6 cellular contexts compared by ENCODE assay signal in genomic region chr1:148869562-148869961, GRCh38. TPM values are rescaled to one million over a fixed set of nuclear protein-coding genes. Genes with fewer than 3 reads are reported as not detected.
DNase-seq lines count a peak whose midpoint lies in the region; ATAC-seq, FAIRE-seq and TF ChIP-seq lines count a peak whose summit lies in the region.
"Not testable (repeated sequence)": the region's sequence is repeated elsewhere in the genome, so short reads cannot be mapped to it uniquely, and the experiment has no call there.

No MANE protein-coding gene starts in this region.

- not testable (repeated sequence) for H3K36me3 Mint-ChIP-seq in memory B cell

- H3K9ac ChIP-seq in HCT116 (ENCODE audit: low read length); PC-3 (ENCODE audit: low read length); K562 (ENCODE audit: insufficient read depth in 1 of 2, low read depth in 2 of 2, low read length in 2 of 2): not testable (repeated sequence)

- POLR2A ChIA-PET in HCT116 (lab: Charles Lee); PC-3 (lab: Charles Lee; ENCODE audit: unreplicated experiment); K562 (lab: Yijun Ruan, JAX): not testable (repeated sequence)

- not testable (repeated sequence) for H3K79me2 ChIP-seq in HCT116 (ENCODE audit: insufficient read depth, low read length); PC-3 (ENCODE audit: low read length); K562 (ENCODE audit: control insufficient read depth, insufficient read depth, low read length)

- TF ChIP-seq EP300 in K562 (IDR thresholded peaks at IDR 0.05; ENCODE audit: low read length), result not testable (repeated sequence)

- not testable (repeated sequence) for H3K27ac ChIP-seq in HCT116 (ENCODE audit: low read depth, low read length); PC-3 (ENCODE audit: low read length); K562 (ENCODE audit: extremely low read depth, low read depth, low read length)

- not testable (repeated sequence) for H3K4me3 Mint-ChIP-seq in memory B cell

- TF ChIP-seq POLR2A in HCT116 (IDR thresholded peaks at IDR 0.05; ENCODE audit: borderline replicate concordance, extremely low read depth, insufficient read depth, insufficient read length); K562 (conservative IDR thresholded peaks at IDR 0.05): not testable (repeated sequence)

- not testable (repeated sequence) for H3K4me1 Mint-ChIP-seq in memory B cell

- not testable (repeated sequence) for H3F3A ChIP-seq in PC-3 (ENCODE audit: low read length, unreplicated experiment)

- ATAC-seq in HCT116, result peak; percentile 49
- peak; percentile 57 for ATAC-seq in PC-3
- ATAC-seq in K562, result peak; percentile 45
- ATAC-seq in Right ventricle myocardium superior (ENCODE audit: poor library complexity), result peak; percentile 67
- ATAC-seq in left cardiac atrium, result peak; percentile 30 to 88
- peak; percentile 42 for ATAC-seq in memory B cell (ENCODE audit: low read depth)

- not testable (repeated sequence) for H3K9me3 Mint-ChIP-seq in memory B cell

- in situ Hi-C loops in K562 (cut with MboI), result not testable (repeated sequence)

- not testable (repeated sequence) for TF ChIP-seq RAD21 in HCT116 (IDR thresholded peaks at IDR 0.05; ENCODE audit: low read depth); K562 (CRISPR knock-in tag; conservative IDR thresholded peaks at IDR 0.05 in 1 of 2, IDR thresholded peaks at IDR 0.05 in 1 of 2)

- H3K4me3 ChIP-seq in HCT116 (replicated peaks in 1 of 2; ENCODE audit: low read depth in 1 of 2, low read length in 2 of 2); PC-3 (ENCODE audit: low read length); K562: not testable (repeated sequence)

- BruUV-seq in HCT116 (replicated peaks; lab: Mats Ljungman, UMichigan); PC-3 (replicated peaks; lab: Mats Ljungman, UMichigan); K562 (replicated peaks; lab: Mats Ljungman, UMichigan): not testable (repeated sequence)

- H3K9me3 ChIP-seq in HCT116 (ENCODE audit: control insufficient read depth in 1 of 2, insufficient read depth in 1 of 2, low read depth in 1 of 2, low read length in 2 of 2); PC-3 (ENCODE audit: low read length); K562 (replicated peaks; ENCODE audit: control insufficient read depth, insufficient read depth, low read depth, low read length): not testable (repeated sequence)

- H3K9me1 ChIP-seq in K562 (ENCODE audit: control insufficient read depth, insufficient read depth, low read length), result not testable (repeated sequence)

- H3K27me3 ChIP-seq in HCT116 (ENCODE audit: insufficient read depth, low read length); PC-3 (ENCODE audit: low read length); K562 (ENCODE audit: control insufficient read depth in 2 of 2, insufficient read depth in 2 of 2, low read length in 2 of 2): not testable (repeated sequence)

- CTCF ChIA-PET in HCT116 (lab: Charles Lee); PC-3 (lab: Charles Lee); K562 (lab: Yijun Ruan, JAX; ENCODE audit: low intra/inter-chr PET ratio): not testable (repeated sequence)

- not testable (repeated sequence) for H3K27ac Mint-ChIP-seq in memory B cell

- WGBS in K562 (ENCODE audit: insufficient coverage, low coverage, missing lambda C conversion rate), result no CpG with 5 or more reads among the region's 1 CpG

- H3K9me2 ChIP-seq in HCT116 (ENCODE audit: insufficient read depth); PC-3 (replicated peaks; ENCODE audit: low read length): not testable (repeated sequence)

- H3K4me2 ChIP-seq in HCT116 (ENCODE audit: low read length); PC-3 (ENCODE audit: low read length); K562 (ENCODE audit: insufficient read depth, low read length): not testable (repeated sequence)

- RAD21 ChIA-PET in HCT116 (lab: Charles Lee; ENCODE audit: low non-redundant PET in 1 of 2, low total read pairs in 2 of 2, uncharacterized antibody in 2 of 2, unreplicated experiment in 2 of 2), result not testable (repeated sequence)

- H3K27me3 Mint-ChIP-seq in memory B cell, result not testable (repeated sequence)

- not testable (repeated sequence) for H3K36me3 ChIP-seq in HCT116 (ENCODE audit: control insufficient read depth in 1 of 2, insufficient read depth in 2 of 2, low read length in 2 of 2); PC-3 (ENCODE audit: low read depth, low read length); K562 (ENCODE audit: control insufficient read depth, insufficient read depth, low read length)

- not testable (repeated sequence) for H3K4me1 ChIP-seq in HCT116 (ENCODE audit: control insufficient read depth in 1 of 2, insufficient read depth in 2 of 2, low read length in 2 of 2); PC-3 (ENCODE audit: insufficient read depth, low read length); K562 (replicated peaks in 1 of 2; ENCODE audit: control insufficient read depth in 2 of 2, insufficient read depth in 2 of 2, low read length in 2 of 2)

- FAIRE-seq in K562 (lab: Jason Lieb, UNC), result not testable (repeated sequence)

- not testable (repeated sequence) for DNase-seq in HCT116 (ENCODE audit: low read depth, low spot score); PC-3; K562 (ENCODE audit: extremely low read depth in 1 of 4, low spot score in 3 of 4); Right ventricle myocardium superior; left cardiac atrium; memory B cell (ENCODE audit: low spot score in 2 of 2)

- H4K20me1 ChIP-seq in HCT116 (ENCODE audit: insufficient read depth); PC-3 (ENCODE audit: low read length); K562 (replicated peaks; ENCODE audit: control insufficient read depth, insufficient read depth, low read length): not testable (repeated sequence)

- intact Hi-C loops in HCT116 (cut with micrococcal nuclease); PC-3 (cut with micrococcal nuclease); K562 (cut with micrococcal nuclease); Right ventricle myocardium superior (cut with DNase I); left cardiac atrium (cut with DNase I): not testable (repeated sequence)

- not testable (repeated sequence) for H2AFZ ChIP-seq in HCT116 (ENCODE audit: low read depth, low read length, poor library complexity, severe bottlenecking); PC-3 (ENCODE audit: low read length); K562 (ENCODE audit: low read depth, low read length)

- TF ChIP-seq CTCF in HCT116 (IDR thresholded peaks at IDR 0.05 in 2 of 3, conservative IDR thresholded peaks at IDR 0.05 in 1 of 3; ENCODE audit: borderline replicate concordance in 1 of 3, insufficient read depth in 1 of 3, low read depth in 2 of 3, low read length in 2 of 3); PC-3 (conservative IDR thresholded peaks at IDR 0.05; ENCODE audit: low read depth, low read length); K562 (IDR thresholded peaks at IDR 0.05 in 2 of 3, conservative IDR thresholded peaks at IDR 0.05 in 1 of 3; ENCODE audit: insufficient read depth in 2 of 3, low read depth in 1 of 3, low read length in 3 of 3): not testable (repeated sequence)

RNA-seq across cellular contexts. Expression of gene PDE4DIP, which starts 25.3 kb away (rescaled TPM):
- total RNA-seq in HCT116 (2021; ENCODE audit: unreplicated experiment), result 16.3 TPM
- 8.3 and 8.7 TPM in 2 replicates for polyA plus RNA-seq in HCT116 (2012)
- 20.1 and 28.9 TPM in 2 replicates for total RNA-seq in PC-3 (2014; rRNA removed)
- total RNA-seq in K562 (2011; cell fraction: chromatin; rRNA removed; ENCODE audit: low replicate concordance), result 488 and 689 TPM in 2 replicates
- total RNA-seq in K562 (2011; cell fraction: nucleolus; rRNA removed), result 235 and 253 TPM in 2 replicates
- 363 and 390 TPM in 2 replicates for total RNA-seq in K562 (2011; cell fraction: nucleoplasm; rRNA removed)
- total RNA-seq in K562 (2014; rRNA removed), result 148 and 160 TPM in 2 replicates
- total RNA-seq in K562 (2014; rRNA removed; fragmentation: Illumina TruSeq; extraction: Trizol), result 260 and 272 TPM in 2 replicates
- 198 and 200 TPM in 2 replicates for total RNA-seq in K562 (2015; rRNA removed; fragmentation: Illumina TruSeq; extraction: Trizol)
- total RNA-seq in K562 (2021), result 355 and 362 TPM in 2 replicates
- polyA plus RNA-seq in K562 (2011; rRNA removed), result 242 and 324 TPM in 2 replicates
- polyA plus RNA-seq in K562 (2011; cell fraction: cytosol; rRNA removed), result 123 and 131 TPM in 2 replicates
- polyA plus RNA-seq in K562 (2011; cell fraction: nucleus; rRNA removed), result 209 and 256 TPM in 2 replicates
- polyA plus RNA-seq in K562 (2012), result 223 and 364 TPM in 2 replicates
- polyA plus RNA-seq in K562 (2014; fragmentation: Illumina TruSeq; extraction: Trizol), result 232 and 260 TPM in 2 replicates
- polyA plus RNA-seq in K562 (2014; fragmentation: Nextera tagmentation; extraction: Ambion mirVana), result 100 to 1,000 TPM; 225 to 334 TPM
- polyA plus RNA-seq in K562 (2014; rRNA removed), result 202 and 205 TPM in 2 replicates
- 462 and 560 TPM in 2 replicates for polyA minus RNA-seq in K562 (2011; rRNA and poly(A)+ RNA removed)
- 187 TPM in 2 replicates for polyA minus RNA-seq in K562 (2011; cell fraction: cytosol; rRNA and poly(A)+ RNA removed)
- polyA minus RNA-seq in K562 (2011; cell fraction: nucleus; rRNA and poly(A)+ RNA removed), result 250 and 327 TPM in 2 replicates
- 1,574 TPM for total RNA-seq in Right ventricle myocardium superior
- total RNA-seq in left cardiac atrium, result 1,000 to 10,000 TPM; 1,013 to 1,607 TPM
